Comparison of ENCODE assay signal across 1 cellular context in genomic region chr6:99522531-99522930, GRCh38.
TF ChIP-seq lines count a peak whose summit lies in the region.

No MANE protein-coding gene starts in this region.

TF ChIP-seq in HCT116, 20 proteins besides CTCF, POLR2A, EP300 and RAD21 (continued from another document):
- TF ChIP-seq EZH2 (IDR thresholded peaks at IDR 0.05): no peak
- TF ChIP-seq FOSL1 (IDR thresholded peaks at IDR 0.05; ENCODE audit: low read depth): no peak
- TF ChIP-seq REST (IDR thresholded peaks at IDR 0.05; ENCODE audit: low read depth): no peak
- no peak for TF ChIP-seq ZBTB33 (IDR thresholded peaks at IDR 0.05; ENCODE audit: extremely low read depth, insufficient replicate concordance, low read length)
- TF ChIP-seq YY1 (IDR thresholded peaks at IDR 0.05; ENCODE audit: extremely low read depth, insufficient replicate concordance, low read depth, low read length): no peak
- no peak for TF ChIP-seq ZNF274 (IDR thresholded peaks at IDR 0.05; ENCODE audit: low read depth, low read length)
TF ChIP-seq in HCT116: peak in this region for 0.
